10 cellular contexts compared by ENCODE assay signal in genomic region chr5:64518784-64519183, GRCh38.
A peak's percentile ranks its signal among the peaks of the same experiment; 100 is the strongest.
DNase-seq lines count a peak whose midpoint lies in the region; ATAC-seq and TF ChIP-seq lines count a peak whose summit lies in the region.
"Had no signal": no experiment of that assay in that cellular context is flagged by ENCODE, and none has a peak within 500 bp of the region (broad histone marks: within the 10 kb centered on the region; RNA-seq: fewer than 3 reads in every experiment).

No MANE protein-coding gene starts in this region.

- DNase-seq in GM13977 (ENCODE audit: low spot score) (no peak), kidney glomerular epithelial cell (lab: John Stamatoyannopoulos, UW) (no peak), LoVo (ENCODE audit: low spot score) (no peak)
- DNase-seq in activated T-cell treated with anti-CD3 and anti-CD28 coated beads, Interleukin-2, amount 50 U/mL, for 24 hours: no peak
- DNase-seq: EL, NCI-H2029 treated with DMSO at 0.1 percent for 48 hours, thyroid gland had no signal

- ATAC-seq in GM19035 (IDR thresholded peaks at IDR 0.05; ENCODE audit: unreplicated experiment) (peak; percentile 92), GM21786 (IDR thresholded peaks at IDR 0.05; ENCODE audit: unreplicated experiment) (peak; percentile 76), HG03175 (IDR thresholded peaks at IDR 0.05; ENCODE audit: unreplicated experiment) (peak; percentile 65)

- no peak overlapping the region for H3K27ac Mint-ChIP-seq in activated T-cell treated with anti-CD3 and anti-CD28 coated beads, Interleukin-2, amount 50 U/mL, for 24 hours

- no peaks in the 10 kb centered on the region for H3K4me1 Mint-ChIP-seq in activated T-cell treated with anti-CD3 and anti-CD28 coated beads, Interleukin-2, amount 50 U/mL, for 24 hours (ENCODE audit: low read depth)

- no peak overlapping the region for H3K4me3 Mint-ChIP-seq in activated T-cell treated with anti-CD3 and anti-CD28 coated beads, Interleukin-2, amount 50 U/mL, for 24 hours

- TF ChIP-seq CTCF in GM13977 (IDR thresholded peaks at IDR 0.05; ENCODE audit: extremely low read depth, insufficient read depth, missing control alignments): no peak

- H3K9me3 Mint-ChIP-seq in activated T-cell treated with anti-CD3 and anti-CD28 coated beads, Interleukin-2, amount 50 U/mL, for 24 hours: no peaks in the 10 kb centered on the region

- H3K36me3 Mint-ChIP-seq in activated T-cell treated with anti-CD3 and anti-CD28 coated beads, Interleukin-2, amount 50 U/mL, for 24 hours (ENCODE audit: low read depth): no peaks in the 10 kb centered on the region

- in situ Hi-C loops in GM13977 (cut with MboI; ENCODE audit: low pct_unique_long_range_greater_than_20kb, low sequenced_read_pairs, unreplicated experiment): no loop called here

- no peaks in the 10 kb centered on the region for H3K27me3 Mint-ChIP-seq in activated T-cell treated with anti-CD3 and anti-CD28 coated beads, Interleukin-2, amount 50 U/mL, for 24 hours
